Comparison of ENCODE assay signal across 10 cellular contexts in the genomic region with DNA sequence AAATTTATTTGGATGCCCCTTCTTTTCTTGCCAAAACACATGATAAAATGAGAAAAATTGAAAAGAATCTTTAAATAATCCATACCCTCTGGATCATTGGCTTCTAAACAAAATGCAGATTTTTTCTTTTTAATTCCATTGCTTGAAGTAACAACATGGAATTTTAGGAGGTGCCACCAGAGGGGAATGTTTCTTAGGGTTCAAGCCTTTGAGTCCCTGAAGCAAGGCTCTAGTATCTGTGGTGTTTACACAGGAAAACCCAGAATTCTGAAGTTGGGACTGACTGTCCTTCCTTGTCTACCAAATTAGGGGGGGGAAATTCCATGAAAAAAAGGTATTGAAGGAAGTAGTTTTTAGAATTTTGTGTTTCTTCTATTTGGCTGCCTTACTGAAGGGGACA.
A peak's percentile ranks its signal among the peaks of the same experiment; 100 is the strongest.
DNase-seq lines count a peak whose midpoint lies in the region; ATAC-seq, FAIRE-seq and TF ChIP-seq lines count a peak whose summit lies in the region.
"Had no signal": no experiment of that assay in that cellular context is flagged by ENCODE, and none has a peak within 500 bp of the region (broad histone marks: within the 10 kb centered on the region; RNA-seq: fewer than 3 reads in every experiment).

No MANE protein-coding gene starts in this region.

- peaks cover 0 to 2% (median 0%) of the 10 kb centered on the region in 3 donors for H3K36me3 Mint-ChIP-seq in CD8-positive, alpha-beta memory T cell
- no peaks in the 10 kb centered on the region for H3K36me3 Mint-ChIP-seq in progenitor cell of endocrine pancreas (ENCODE audit: insufficient read depth)

- no peak for DNase-seq in CD8-positive, alpha-beta memory T cell
- DNase-seq in M059J (ENCODE audit: low read depth) = peak; percentile 29
- peak; percentile 63 for DNase-seq in fibroblast of mammary gland (ENCODE audit: low read depth)
- DNase-seq in progenitor cell of endocrine pancreas (ENCODE audit: low spot score, unreplicated experiment) = no peak
- no peak for DNase-seq in H54 (ENCODE audit: insufficient read length, low spot score)
- no peak for DNase-seq in small intestine
- no peak for DNase-seq in left lobe of liver (ENCODE audit: low spot score)
- DNase-seq: NCI-H1930 had no signal

- H3K9me3 ChIP-seq in CD8-positive, alpha-beta memory T cell (ENCODE audit: low read length) = no peaks in the 10 kb centered on the region
- no peaks in the 10 kb centered on the region for H3K9me3 ChIP-seq in small intestine (ENCODE audit: control insufficient read depth, low read depth)
- H3K9me3 ChIP-seq: stomach had no signal

- POLR2A ChIA-PET in CD8-positive, alpha-beta memory T cell (lab: Charles Lee) = interaction anchor here (0.6 to 1.1 kb wide), 5 partner anchors 14 to 383 kb away, joined by 3 to 4 read pairs (median 3); partner anchors contain the start of gene LMNB1

- TF ChIP-seq CTCF in fibroblast of mammary gland (conservative IDR thresholded peaks at IDR 0.05; ENCODE audit: control insufficient read depth, insufficient read depth, low read depth, low read length) = peak; percentile 38
- no peak for TF ChIP-seq CTCF in progenitor cell of endocrine pancreas (IDR thresholded peaks at IDR 0.05; ENCODE audit: unreplicated experiment)

- no peak for TF ChIP-seq POLR2A in H54 (IDR thresholded peaks at IDR 0.05; ENCODE audit: low read depth, low read length)

- H3K27me3 Mint-ChIP-seq in CD8-positive, alpha-beta memory T cell = no peaks in the 10 kb centered on the region
- H3K27me3 Mint-ChIP-seq in progenitor cell of endocrine pancreas = peaks cover 40% of the 10 kb centered on the region
- H3K27me3 Mint-ChIP-seq: central memory CD8-positive, alpha-beta T cell had no signal

- H3K9me3 Mint-ChIP-seq in CD8-positive, alpha-beta memory T cell = no peaks in the 10 kb centered on the region
- no peaks in the 10 kb centered on the region for H3K9me3 Mint-ChIP-seq in progenitor cell of endocrine pancreas (ENCODE audit: low read depth)
- H3K9me3 Mint-ChIP-seq: central memory CD8-positive, alpha-beta T cell had no signal

- H3K4me3 ChIP-seq in CD8-positive, alpha-beta memory T cell (ENCODE audit: low read length) = no peak overlapping the region
- H3K4me3 ChIP-seq in fibroblast of mammary gland (ENCODE audit: control insufficient read depth, low read depth, low read length) (no peak overlapping the region), small intestine (ENCODE audit: low read depth in 1 of 2, low read length in 2 of 2) (no peak overlapping the region)
- H3K4me3 ChIP-seq: stomach had no signal

- H3K4me1 ChIP-seq in CD8-positive, alpha-beta memory T cell (ENCODE audit: insufficient read depth, low read length) = peaks cover 16% of the 10 kb centered on the region
- peaks cover 0 to 4% of the 10 kb centered on the region in 2 donors for H3K4me1 ChIP-seq in small intestine (ENCODE audit: control insufficient read depth in 2 of 2, insufficient read depth in 1 of 2, low read depth in 1 of 2, low read length in 1 of 2)

- H3K27ac ChIP-seq in CD8-positive, alpha-beta memory T cell (ENCODE audit: low read depth, low read length) = peak overlapping the region; percentile 6
- H3K27ac ChIP-seq in small intestine (ENCODE audit: low read depth in 1 of 2, low read length in 1 of 2) = no peak overlapping the region

- no peaks in the 10 kb centered on the region for H3K27me3 ChIP-seq in CD8-positive, alpha-beta memory T cell (ENCODE audit: insufficient read depth, low read length, poor library complexity, severe bottlenecking)
- H3K27me3 ChIP-seq in small intestine (ENCODE audit: control insufficient read depth in 2 of 2, insufficient read depth in 2 of 2, low read length in 2 of 2) = no peaks in the 10 kb centered on the region
- H3K27me3 ChIP-seq: stomach had no signal

- H3K27ac Mint-ChIP-seq in CD8-positive, alpha-beta memory T cell = peak overlapping the region in 3 of 8 donors; percentile 13 to 81 (median 73)
- peak overlapping the region; percentile 34 for H3K27ac Mint-ChIP-seq in progenitor cell of endocrine pancreas

- FAIRE-seq in H54 (lab: Jason Lieb, UNC) (no peak), small intestine (lab: Jason Lieb, UNC) (no peak)

- CTCF ChIA-PET in CD8-positive, alpha-beta memory T cell (lab: Charles Lee) = no interaction called here

- no peak for ATAC-seq in left lobe of liver

- no peaks in the 10 kb centered on the region for H3K36me3 ChIP-seq in CD8-positive, alpha-beta memory T cell (ENCODE audit: insufficient read depth, low read length)
- no peaks in the 10 kb centered on the region for H3K36me3 ChIP-seq in small intestine (ENCODE audit: control insufficient read depth in 2 of 2, insufficient read depth in 2 of 2, low read length in 2 of 2)
- H3K36me3 ChIP-seq: stomach had no signal

- H3K4me3 Mint-ChIP-seq in CD8-positive, alpha-beta memory T cell = peak overlapping the region in 1 of 7 donors; percentile 30
- no peak overlapping the region for H3K4me3 Mint-ChIP-seq in progenitor cell of endocrine pancreas (ENCODE audit: low read depth)
- H3K4me3 Mint-ChIP-seq: central memory CD8-positive, alpha-beta T cell had no signal

- H3K4me1 Mint-ChIP-seq in CD8-positive, alpha-beta memory T cell = peaks cover 24 to 43% (median 31%) of the 10 kb centered on the region in 3 donors
- H3K4me1 Mint-ChIP-seq in progenitor cell of endocrine pancreas (ENCODE audit: low read depth) = peaks cover 33% of the 10 kb centered on the region

Comparison
In these comparisons a context has a peak if more than half of its experiments do, and no peak if none do; other contexts are left out.
1. DNase-seq: peak in M059J (single experiment) and fibroblast of mammary gland (single experiment); none in CD8-positive, alpha-beta memory T cell (0 of 5), progenitor cell of endocrine pancreas (single experiment), H54 (single experiment), small intestine (single experiment) and left lobe of liver (single experiment).